9 cellular contexts compared by ENCODE assay signal in genomic region chr19:49133621-49134454, GRCh38. TPM values are rescaled to one million over a fixed set of nuclear protein-coding genes. Genes with fewer than 3 reads are reported as not detected.
DNase-seq lines count a peak whose midpoint lies in the region; ATAC-seq, FAIRE-seq and TF ChIP-seq lines count a peak whose summit lies in the region.
"Had no signal": no experiment of that assay in that cellular context is flagged by ENCODE, and none has a peak within 500 bp of the region (broad histone marks: within the 10 kb centered on the region; RNA-seq: fewer than 3 reads in every experiment).

No MANE protein-coding gene starts in this region.

- H3K27me3 Mint-ChIP-seq in T-helper 1 cell treated with Interleukin-12 subunit alpha and Interleukin-12 subunit beta and Interleukin-4 antibody, amounts not matched to agents 30 μg/mL and 1 μg/mL, for 36 hours (ENCODE audit: low read depth) = no peaks in the 10 kb centered on the region
- H3K27me3 Mint-ChIP-seq in effector memory CD8-positive, alpha-beta T cell = peaks cover 0 to 15% of the 10 kb centered on the region in 2 donors
- peaks cover 0 to 15% (median 5%) of the 10 kb centered on the region in 5 donors for H3K27me3 Mint-ChIP-seq in naive thymus-derived CD8-positive, alpha-beta T cell

- peak overlapping the region; percentile 36 for H3K27ac Mint-ChIP-seq in T-helper 1 cell treated with Interleukin-12 subunit alpha and Interleukin-12 subunit beta and Interleukin-4 antibody, amounts not matched to agents 30 μg/mL and 1 μg/mL, for 36 hours
- H3K27ac Mint-ChIP-seq in effector memory CD8-positive, alpha-beta T cell = peak overlapping the region in 1 of 2 donors; percentile 15
- peak overlapping the region in 1 of 10 donors; percentile 81 for H3K27ac Mint-ChIP-seq in naive thymus-derived CD8-positive, alpha-beta T cell

- peaks cover 15% of the 10 kb centered on the region for H3K4me1 Mint-ChIP-seq in T-helper 1 cell treated with Interleukin-12 subunit alpha and Interleukin-12 subunit beta and Interleukin-4 antibody, amounts not matched to agents 30 μg/mL and 1 μg/mL, for 36 hours (ENCODE audit: low read depth)
- peaks cover 7 to 12% of the 10 kb centered on the region in 2 donors for H3K4me1 Mint-ChIP-seq in effector memory CD8-positive, alpha-beta T cell (ENCODE audit: low read depth in 2 of 2)
- peaks cover 10 to 26% (median 18%) of the 10 kb centered on the region in 4 donors for H3K4me1 Mint-ChIP-seq in naive thymus-derived CD8-positive, alpha-beta T cell

- peak overlapping the region; percentile 87 for H3K4me3 Mint-ChIP-seq in T-helper 1 cell treated with Interleukin-12 subunit alpha and Interleukin-12 subunit beta and Interleukin-4 antibody, amounts not matched to agents 30 μg/mL and 1 μg/mL, for 36 hours
- H3K4me3 Mint-ChIP-seq in effector memory CD8-positive, alpha-beta T cell = peak overlapping the region; percentile 67 to 75
- H3K4me3 Mint-ChIP-seq in naive thymus-derived CD8-positive, alpha-beta T cell = peak overlapping the region; percentile 59 to 88 (median 78)

- no peak for TF ChIP-seq CTCF in AG10803 (conservative IDR thresholded peaks at IDR 0.05; ENCODE audit: low read length)

- POLR2A ChIA-PET in naive thymus-derived CD8-positive, alpha-beta T cell (lab: Charles Lee) = interaction anchor here (0.6 to 1.3 kb wide), 4 partner anchors 16 to 310 kb away, joined by 3 to 4 read pairs (median 4); partner anchors contain the start of genes FTL and LIN7B

- peak; percentile 40 for DNase-seq in AG10803 (ENCODE audit: low read depth)
- DNase-seq in effector memory CD8-positive, alpha-beta T cell = peak in 2 of 3 experiments; percentile 38 to 42
- peak in 7 of 10 donors; percentile 38 to 56 (median 52) for DNase-seq in naive thymus-derived CD8-positive, alpha-beta T cell
- DNase-seq in GM19239 (ENCODE audit: insufficient read length, low spot score) = no peak
- DNase-seq in SHP77 (lab: John Stamatoyannopoulos, UW) = no peak

- peaks cover 1% of the 10 kb centered on the region for H3K36me3 Mint-ChIP-seq in T-helper 1 cell treated with Interleukin-12 subunit alpha and Interleukin-12 subunit beta and Interleukin-4 antibody, amounts not matched to agents 30 μg/mL and 1 μg/mL, for 36 hours (ENCODE audit: low read depth)
- H3K36me3 Mint-ChIP-seq in effector memory CD8-positive, alpha-beta T cell (ENCODE audit: insufficient read depth) = peaks cover 6% of the 10 kb centered on the region
- H3K36me3 Mint-ChIP-seq in naive thymus-derived CD8-positive, alpha-beta T cell = no peaks in the 10 kb centered on the region

- FAIRE-seq in GM19239 (lab: Jason Lieb, UNC) = no peak

- no peaks in the 10 kb centered on the region for H3K9me3 Mint-ChIP-seq in T-helper 1 cell treated with Interleukin-12 subunit alpha and Interleukin-12 subunit beta and Interleukin-4 antibody, amounts not matched to agents 30 μg/mL and 1 μg/mL, for 36 hours
- no peaks in the 10 kb centered on the region for H3K9me3 Mint-ChIP-seq in effector memory CD8-positive, alpha-beta T cell
- H3K9me3 Mint-ChIP-seq in naive thymus-derived CD8-positive, alpha-beta T cell = no peaks in the 10 kb centered on the region

- H3K4me3 ChIP-seq in AG10803 (ENCODE audit: low read length) = peak overlapping the region; percentile 15; the same call in 1 of the 2 replicates

- peak; percentile 71 for ATAC-seq in effector memory CD8-positive, alpha-beta T cell (replicated peaks)
- ATAC-seq in naive thymus-derived CD8-positive, alpha-beta T cell = peak; percentile 77 to 78
- no peak for ATAC-seq in GM21367 (IDR thresholded peaks at IDR 0.05; ENCODE audit: unreplicated experiment)
- ATAC-seq in HG03108 (IDR thresholded peaks at IDR 0.05; ENCODE audit: unreplicated experiment) = no peak

RNA-seq across cellular contexts. Expression of gene PPFIA3, which starts 14.5 kb away (rescaled TPM):
- 1 to 10 TPM; 3.6 to 4.7 TPM for total RNA-seq in naive thymus-derived CD8-positive, alpha-beta T cell
- under 1 TPM in 2 of 3 donors, not detected in 1; 0.20 to 0.58 TPM for polyA plus RNA-seq in naive thymus-derived CD8-positive, alpha-beta T cell

RNA-seq across cellular contexts. Expression of gene C19orf73, which starts 14.9 kb away (rescaled TPM):
- total RNA-seq in naive thymus-derived CD8-positive, alpha-beta T cell = 1 to 10 TPM; 1.6 TPM
- polyA plus RNA-seq in naive thymus-derived CD8-positive, alpha-beta T cell = 1 to 10 TPM; 3.0 to 7.0 (median 5.7) TPM

RNA-seq across cellular contexts. Expression of gene LIN7B, which starts 19.7 kb away (rescaled TPM):
- total RNA-seq in naive thymus-derived CD8-positive, alpha-beta T cell = 10 to 100 TPM; 15.7 to 16.2 TPM
- polyA plus RNA-seq in naive thymus-derived CD8-positive, alpha-beta T cell = 1 to 10 TPM; 5.5 to 9.2 (median 5.6) TPM

RNA-seq across cellular contexts. Expression of gene HRC, which starts 21.4 kb away (rescaled TPM):
- not detected for total RNA-seq in naive thymus-derived CD8-positive, alpha-beta T cell
- polyA plus RNA-seq in naive thymus-derived CD8-positive, alpha-beta T cell = not detected
- total RNA-seq: pulmonary artery endothelial cell had no signal

RNA-seq across cellular contexts. Expression of gene TRPM4, which starts 23.8 kb away (rescaled TPM):
- not detected for total RNA-seq in naive thymus-derived CD8-positive, alpha-beta T cell
- polyA plus RNA-seq in naive thymus-derived CD8-positive, alpha-beta T cell = not detected

Comparison
In these comparisons a context has a peak if more than half of its experiments do, and no peak if none do; other contexts are left out.
1. DNase-seq: peak in AG10803 (single experiment), effector memory CD8-positive, alpha-beta T cell (2 of 3) and naive thymus-derived CD8-positive, alpha-beta T cell (7 of 10); none in GM19239 (single experiment) and SHP77 (0 of 2).
2. ATAC-seq: peak in effector memory CD8-positive, alpha-beta T cell (single experiment) and naive thymus-derived CD8-positive, alpha-beta T cell (2 of 2); none in GM21367 (single experiment) and HG03108 (single experiment).
3. Peak in every context shown above with its lines, with median percentiles within 50 percentile points of each other: H3K4me3 Mint-ChIP-seq.